Comparison of ENCODE assay signal across 25 cellular contexts in genomic region chr1:55993608-55994251, GRCh38.
"Had no signal": no experiment of that assay in that cellular context is flagged by ENCODE, and none has a peak within 500 bp of the region (broad histone marks: within the 10 kb centered on the region; RNA-seq: fewer than 3 reads in every experiment).

No MANE protein-coding gene starts in this region.

- H3K36me3 ChIP-seq: gastrocnemius medialis, neutrophil, thyroid gland, upper lobe of right lung had no signal

- DNase-seq: activated CD4-positive, alpha-beta T cell treated with anti-CD3 and anti-CD28 coated beads, Interleukin-2, amount 50 U/mL, for 4 hours; activated CD8-positive, alpha-beta memory T cell treated with anti-CD3 and anti-CD28 coated beads for 24 hours; activated CD8-positive, alpha-beta memory T cell treated with anti-CD3 and anti-CD28 coated beads, Interleukin-2, amount 50 U/mL, for 4 hours; activated naive CD4-positive, alpha-beta T cell treated with Interleukin-2 at 50 U/mL for 16 hours; activated naive CD8-positive, alpha-beta T cell treated with anti-CD3 and anti-CD28 coated beads, Interleukin-2, amount 10 ng/mL, durations not matched to agents 7 days and 5 days; activated T-cell treated with anti-CD3 and anti-CD28 coated beads, Interleukin-2, amount 50 U/mL, for 4 hours; amygdala; dermis blood vessel endothelial cell; effector CD8-positive, alpha-beta T cell; erythroblast; gastrocnemius medialis; head of caudate nucleus; hypothalamus; left ventricle myocardium superior; mammary epithelial cell; natural killer cell; right cardiac atrium; stimulated activated CD4-positive, alpha-beta T cell treated with anti-CD3 and anti-CD28 coated beads, Interleukin-1b, Interleukin-23, amount 100 ng/mL, for 48 hours; substantia nigra; T-helper 9 cell; thyroid gland; upper lobe of right lung had no signal

- H3K9ac ChIP-seq: parathyroid adenoma had no signal

- H3K79me2 ChIP-seq: parathyroid adenoma had no signal

- ATAC-seq: activated T-cell treated with anti-CD3 and anti-CD28 coated beads, Interleukin-2, amount 50 U/mL, for 4 hours; gastrocnemius medialis; left ventricle myocardium superior; natural killer cell; right cardiac atrium; upper lobe of right lung; WTC11 had no signal

- H3K4me1 ChIP-seq: parathyroid adenoma, upper lobe of right lung had no signal

- H2AFZ ChIP-seq: parathyroid adenoma had no signal

- H3K27ac ChIP-seq: gastrocnemius medialis, neutrophil, parathyroid adenoma, thyroid gland, upper lobe of right lung had no signal

- H3K9me3 ChIP-seq: gastrocnemius medialis, neutrophil, thyroid gland, upper lobe of right lung had no signal

- H3K27me3 ChIP-seq: gastrocnemius medialis, neutrophil, thyroid gland, upper lobe of right lung had no signal

- H3K4me3 ChIP-seq: gastrocnemius medialis, thyroid gland, upper lobe of right lung had no signal
